8 cellular contexts compared by ENCODE assay signal in the genomic region with DNA sequence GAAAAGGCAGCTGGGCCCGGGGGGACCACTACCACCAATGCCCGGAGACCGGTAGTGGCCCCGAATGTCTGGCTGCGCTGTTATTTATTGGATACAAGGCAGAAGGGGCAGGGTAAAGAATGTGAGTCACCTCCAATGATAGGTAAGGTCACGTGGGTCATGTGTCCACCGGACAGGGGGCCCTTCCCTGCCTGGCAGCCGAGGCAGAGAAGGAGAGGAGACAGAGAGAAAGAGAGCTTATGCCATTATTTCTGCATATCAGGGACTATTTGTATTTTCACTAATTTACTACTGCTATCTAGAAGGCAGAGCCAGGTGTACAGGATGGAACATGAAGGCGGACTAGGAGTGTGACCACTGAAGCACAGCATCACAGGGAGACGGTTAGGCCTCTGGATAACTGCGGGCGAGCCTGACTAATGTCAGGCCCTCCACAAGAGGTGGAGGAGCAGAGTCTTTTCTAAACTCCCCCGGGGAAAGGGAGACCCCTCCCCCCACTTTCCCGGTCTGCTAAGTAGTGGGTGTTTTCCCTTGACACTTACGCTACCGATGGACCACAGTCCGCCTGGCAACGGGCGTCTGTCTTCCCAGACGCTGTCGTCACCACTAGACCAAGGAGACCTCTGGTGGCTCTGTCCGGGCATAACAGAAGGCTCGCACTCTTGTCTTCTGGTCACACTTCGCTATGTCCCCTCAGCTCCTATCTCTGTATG. TPM values are rescaled to one million over a fixed set of nuclear protein-coding genes. Genes with fewer than 3 reads are reported as not detected.
DNase-seq lines count a peak whose midpoint lies in the region; ATAC-seq, FAIRE-seq and TF ChIP-seq lines count a peak whose summit lies in the region.
"Not testable (repeated sequence)": the region's sequence is repeated elsewhere in the genome, so short reads cannot be mapped to it uniquely, and the experiment has no call there.

No MANE protein-coding gene starts in this region.

- H3K27me3 ChIP-seq in DOHH2 (ENCODE audit: control insufficient read depth, low read length); pancreas; vagina: not testable (repeated sequence)

- not testable (repeated sequence) for TF ChIP-seq POLR2A in vagina (IDR thresholded peaks at IDR 0.05)

- not testable (repeated sequence) for FAIRE-seq in pancreas (lab: Jason Lieb, UNC)

- H3K79me2 ChIP-seq in DOHH2 (ENCODE audit: control insufficient read depth, low read length): not testable (repeated sequence)

- H4K20me1 ChIP-seq in DOHH2 (ENCODE audit: control insufficient read depth, insufficient read depth, low read depth, low read length): not testable (repeated sequence)

- DNase-seq in NOMO-1 treated with DMSO at 0.1 percent for 48 hours (lab: John Stamatoyannopoulos, UW; ENCODE audit: unreplicated experiment) (peak; percentile 63), cerebellum (ENCODE audit: low spot score) (peak; percentile 59), hypothalamus (lab: John Stamatoyannopoulos, UW) (peak in 41 of 51 donors; percentile 4 to 81 (median 53)), pancreas (peak; percentile 62 to 85 (median 72))
- peak; percentile 54 for DNase-seq in activated CD4-positive, alpha-beta T cell treated with anti-CD3 and anti-CD28 coated beads for 48 hours
- not testable (repeated sequence) for DNase-seq in vagina (ENCODE audit: extremely low spot score in 2 of 2)

- not testable (repeated sequence) for H3K4me1 ChIP-seq in DOHH2 (ENCODE audit: control insufficient read depth, low read length); pancreas; vagina

- H3K36me3 ChIP-seq in DOHH2 (ENCODE audit: control insufficient read depth, low read length); pancreas; vagina: not testable (repeated sequence)

- WGBS in pancreas, 2 donors: 40 to 41% methylated on average over 21 to 23 of the region's 24 CpGs

- not testable (repeated sequence) for H3K9me2 ChIP-seq in DOHH2 (replicated peaks; ENCODE audit: control insufficient read depth, low read length)

- not testable (repeated sequence) for H3K27ac ChIP-seq in DOHH2 (ENCODE audit: low read depth, low read length); pancreas; vagina

- TF ChIP-seq CTCF in DOHH2 (IDR thresholded peaks at IDR 0.05; ENCODE audit: low read depth, low read length, poor library complexity, severe bottlenecking) (peak; percentile 37), LNCAP (IDR thresholded peaks at IDR 0.05) (peak; percentile 51), pancreas (IDR thresholded peaks at IDR 0.05) (peak in 3 of 4 donors; percentile 26 to 48 (median 31)), vagina (IDR thresholded peaks at IDR 0.05) (peak in 2 of 3 experiments; percentile 12 to 39)

- H3K9me3 ChIP-seq in DOHH2 (ENCODE audit: control insufficient read depth, insufficient read depth, low read length); pancreas; vagina: not testable (repeated sequence)

- ATAC-seq in pancreas: peak; percentile 76 to 98 (median 94)

- H3F3A ChIP-seq in DOHH2 (ENCODE audit: control insufficient read depth, insufficient read depth): not testable (repeated sequence)

- H3K4me2 ChIP-seq in DOHH2 (ENCODE audit: low read length): peak overlapping the region; percentile 42

- not testable (repeated sequence) for H3K4me3 ChIP-seq in DOHH2 (ENCODE audit: low read length); pancreas; vagina

- intact Hi-C loops in pancreas (cut with DNase I); vagina (cut with DNase I): not testable (repeated sequence)

RNA-seq across cellular contexts. Expression of a gene that starts 24.5 kb away (rescaled TPM):
- total RNA-seq in cerebellum (0.27 TPM), pancreas (1 to 10 TPM in 2 of 6 donors, under 1 TPM in 3, not detected in 1; 0.24 to 1.5 (median 0.61) TPM), vagina (3.2 TPM)
- polyA plus RNA-seq in pancreas: under 1 TPM; 0.23 to 0.26 TPM

RNA-seq across cellular contexts. Expression of a gene that starts 42.3 kb away (rescaled TPM):
- total RNA-seq in cerebellum (7.6 TPM), pancreas (10 to 100 TPM; 16.3 to 29.7 (median 19.2) TPM), vagina (13.8 TPM)
- polyA plus RNA-seq in pancreas: 10 to 100 TPM in 1 of 2 donors, 1 to 10 TPM in 1; 8.2 to 15.1 TPM

RNA-seq across cellular contexts. Expression of a gene that starts 56.7 kb away (rescaled TPM):
- total RNA-seq in cerebellum (0.09 TPM), pancreas (1 to 10 TPM in 3 of 6 donors, under 1 TPM in 3; 0.06 to 3.1 (median 1.1) TPM), vagina (not detected)
- polyA plus RNA-seq in pancreas: 1 to 10 TPM in 1 of 2 donors, under 1 TPM in 1; 0.52 to 2.4 TPM

RNA-seq across cellular contexts. Expression of a gene that starts 58.3 kb away (rescaled TPM):
- total RNA-seq in cerebellum (0.36 TPM), pancreas (1 to 10 TPM in 3 of 6 donors, under 1 TPM in 3; 0.23 to 6.4 (median 1.3) TPM), vagina (7.4 TPM)
- under 1 TPM; 0.16 to 0.49 TPM for polyA plus RNA-seq in pancreas
